In genomic region chr16:57447142-57447962, GRCh38 we compare ENCODE assay signal across 1 cellular context.
TF ChIP-seq lines count a peak whose summit lies in the region.

Gene CIAPIN1, minus strand, starts transcription at chr16:57447385. Its CDS starts 6,457 bp downstream, at chr16:57440928.
A gene with protein sequence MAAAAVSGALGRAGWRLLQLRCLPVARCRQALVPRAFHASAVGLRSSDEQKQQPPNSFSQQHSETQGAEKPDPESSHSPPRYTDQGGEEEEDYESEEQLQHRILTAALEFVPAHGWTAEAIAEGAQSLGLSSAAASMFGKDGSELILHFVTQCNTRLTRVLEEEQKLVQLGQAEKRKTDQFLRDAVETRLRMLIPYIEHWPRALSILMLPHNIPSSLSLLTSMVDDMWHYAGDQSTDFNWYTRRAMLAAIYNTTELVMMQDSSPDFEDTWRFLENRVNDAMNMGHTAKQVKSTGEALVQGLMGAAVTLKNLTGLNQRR (plus strand): TSS chr16:57447479. CDS start chr16:57447506, 27 bp downstream.

TF ChIP-seq in GM12878, 131 proteins besides CTCF, POLR2A, EP300 and RAD21 (continued from another document and continues in another):
- TF ChIP-seq, protein P1, sequence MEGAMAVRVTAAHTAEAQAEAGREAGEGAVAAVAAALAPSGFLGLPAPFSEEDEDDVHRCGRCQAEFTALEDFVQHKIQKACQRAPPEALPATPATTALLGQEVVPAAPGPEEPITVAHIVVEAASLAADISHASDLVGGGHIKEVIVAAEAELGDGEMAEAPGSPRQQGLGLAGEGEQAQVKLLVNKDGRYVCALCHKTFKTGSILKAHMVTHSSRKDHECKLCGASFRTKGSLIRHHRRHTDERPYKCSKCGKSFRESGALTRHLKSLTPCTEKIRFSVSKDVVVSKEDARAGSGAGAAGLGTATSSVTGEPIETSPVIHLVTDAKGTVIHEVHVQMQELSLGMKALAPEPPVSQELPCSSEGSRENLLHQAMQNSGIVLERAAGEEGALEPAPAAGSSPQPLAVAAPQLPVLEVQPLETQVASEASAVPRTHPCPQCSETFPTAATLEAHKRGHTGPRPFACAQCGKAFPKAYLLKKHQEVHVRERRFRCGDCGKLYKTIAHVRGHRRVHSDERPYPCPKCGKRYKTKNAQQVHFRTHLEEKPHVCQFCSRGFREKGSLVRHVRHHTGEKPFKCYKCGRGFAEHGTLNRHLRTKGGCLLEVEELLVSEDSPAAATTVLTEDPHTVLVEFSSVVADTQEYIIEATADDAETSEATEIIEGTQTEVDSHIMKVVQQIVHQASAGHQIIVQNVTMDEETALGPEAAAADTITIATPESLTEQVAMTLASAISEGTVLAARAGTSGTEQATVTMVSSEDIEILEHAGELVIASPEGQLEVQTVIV (IDR thresholded peaks at IDR 0.05; ENCODE audit: borderline replicate concordance, partially characterized antibody): peak; percentile 39
- TF ChIP-seq RELA (IDR thresholded peaks at IDR 0.05; ENCODE audit: borderline replicate concordance, partially characterized antibody): peak; percentile 55
- TF ChIP-seq SREBF1 (IDR thresholded peaks at IDR 0.05; ENCODE audit: low read length): no peak
- TF ChIP-seq HDAC6 (IDR thresholded peaks at IDR 0.05; ENCODE audit: unreplicated experiment): no peak
- TF ChIP-seq YBX1 (IDR thresholded peaks at IDR 0.05): no peak
- TF ChIP-seq IRF3 (IDR thresholded peaks at IDR 0.05): no peak
- TF ChIP-seq MLLT1 (IDR thresholded peaks at IDR 0.05): no peak
- peak; percentile 45; the same call in 1 of the 2 replicates for TF ChIP-seq BMI1 (IDR thresholded peaks at IDR 0.05; ENCODE audit: borderline replicate concordance)
- TF ChIP-seq SP1 (IDR thresholded peaks at IDR 0.05; ENCODE audit: low read depth, low read length): no peak
- TF ChIP-seq KLF5 (IDR thresholded peaks at IDR 0.05; ENCODE audit: partially characterized antibody): peak; percentile 73
- no peak for TF ChIP-seq ATF7 (IDR thresholded peaks at IDR 0.05; ENCODE audit: low read depth)
- 0 out of 2 replicates have a peak, but pooled peaks have one; percentile 67 for TF ChIP-seq ZNF687 (IDR thresholded peaks at IDR 0.05)
- TF ChIP-seq ZNF24 (IDR thresholded peaks at IDR 0.05): no peak
- 0 out of 2 replicates have a peak, but pooled peaks have one; percentile 21 for TF ChIP-seq NBN (IDR thresholded peaks at IDR 0.05)
- TF ChIP-seq TBL1XR1 (IDR thresholded peaks at IDR 0.05; ENCODE audit: low read depth, low read length): no peak
- TF ChIP-seq MYC (IDR thresholded peaks at IDR 0.05; ENCODE audit: insufficient read depth, insufficient read length, insufficient replicate concordance, low read length, severe bottlenecking): no peak
- TF ChIP-seq DPF2 (IDR thresholded peaks at IDR 0.05): peak; percentile 67
- TF ChIP-seq, protein P2, sequence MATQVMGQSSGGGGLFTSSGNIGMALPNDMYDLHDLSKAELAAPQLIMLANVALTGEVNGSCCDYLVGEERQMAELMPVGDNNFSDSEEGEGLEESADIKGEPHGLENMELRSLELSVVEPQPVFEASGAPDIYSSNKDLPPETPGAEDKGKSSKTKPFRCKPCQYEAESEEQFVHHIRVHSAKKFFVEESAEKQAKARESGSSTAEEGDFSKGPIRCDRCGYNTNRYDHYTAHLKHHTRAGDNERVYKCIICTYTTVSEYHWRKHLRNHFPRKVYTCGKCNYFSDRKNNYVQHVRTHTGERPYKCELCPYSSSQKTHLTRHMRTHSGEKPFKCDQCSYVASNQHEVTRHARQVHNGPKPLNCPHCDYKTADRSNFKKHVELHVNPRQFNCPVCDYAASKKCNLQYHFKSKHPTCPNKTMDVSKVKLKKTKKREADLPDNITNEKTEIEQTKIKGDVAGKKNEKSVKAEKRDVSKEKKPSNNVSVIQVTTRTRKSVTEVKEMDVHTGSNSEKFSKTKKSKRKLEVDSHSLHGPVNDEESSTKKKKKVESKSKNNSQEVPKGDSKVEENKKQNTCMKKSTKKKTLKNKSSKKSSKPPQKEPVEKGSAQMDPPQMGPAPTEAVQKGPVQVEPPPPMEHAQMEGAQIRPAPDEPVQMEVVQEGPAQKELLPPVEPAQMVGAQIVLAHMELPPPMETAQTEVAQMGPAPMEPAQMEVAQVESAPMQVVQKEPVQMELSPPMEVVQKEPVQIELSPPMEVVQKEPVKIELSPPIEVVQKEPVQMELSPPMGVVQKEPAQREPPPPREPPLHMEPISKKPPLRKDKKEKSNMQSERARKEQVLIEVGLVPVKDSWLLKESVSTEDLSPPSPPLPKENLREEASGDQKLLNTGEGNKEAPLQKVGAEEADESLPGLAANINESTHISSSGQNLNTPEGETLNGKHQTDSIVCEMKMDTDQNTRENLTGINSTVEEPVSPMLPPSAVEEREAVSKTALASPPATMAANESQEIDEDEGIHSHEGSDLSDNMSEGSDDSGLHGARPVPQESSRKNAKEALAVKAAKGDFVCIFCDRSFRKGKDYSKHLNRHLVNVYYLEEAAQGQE (IDR thresholded peaks at IDR 0.05; ENCODE audit: low read depth, low read length): 0 out of 2 replicates have a peak, but pooled peaks have one; percentile 17
- TF ChIP-seq, protein P3, sequence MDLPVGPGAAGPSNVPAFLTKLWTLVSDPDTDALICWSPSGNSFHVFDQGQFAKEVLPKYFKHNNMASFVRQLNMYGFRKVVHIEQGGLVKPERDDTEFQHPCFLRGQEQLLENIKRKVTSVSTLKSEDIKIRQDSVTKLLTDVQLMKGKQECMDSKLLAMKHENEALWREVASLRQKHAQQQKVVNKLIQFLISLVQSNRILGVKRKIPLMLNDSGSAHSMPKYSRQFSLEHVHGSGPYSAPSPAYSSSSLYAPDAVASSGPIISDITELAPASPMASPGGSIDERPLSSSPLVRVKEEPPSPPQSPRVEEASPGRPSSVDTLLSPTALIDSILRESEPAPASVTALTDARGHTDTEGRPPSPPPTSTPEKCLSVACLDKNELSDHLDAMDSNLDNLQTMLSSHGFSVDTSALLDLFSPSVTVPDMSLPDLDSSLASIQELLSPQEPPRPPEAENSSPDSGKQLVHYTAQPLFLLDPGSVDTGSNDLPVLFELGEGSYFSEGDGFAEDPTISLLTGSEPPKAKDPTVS (IDR thresholded peaks at IDR 0.05; ENCODE audit: low read depth, low read length): no peak
- TF ChIP-seq GATAD2B (conservative IDR thresholded peaks at IDR 0.05; ENCODE audit: low read depth): peak; percentile 80; the same call in 1 of the 2 replicates
- no peak for TF ChIP-seq TCF7 (IDR thresholded peaks at IDR 0.05; ENCODE audit: borderline replicate concordance)
- TF ChIP-seq ZSCAN29 (IDR thresholded peaks at IDR 0.05): no peak
- no peak for TF ChIP-seq SMC3 (IDR thresholded peaks at IDR 0.05; ENCODE audit: borderline replicate concordance, low read length)
- TF ChIP-seq STAT1 (conservative IDR thresholded peaks at IDR 0.05): no peak
- TF ChIP-seq BACH1 (IDR thresholded peaks at IDR 0.05; ENCODE audit: borderline replicate concordance): peak; percentile 66; the same call in 1 of the 2 replicates
- no peak for TF ChIP-seq BCLAF1 (IDR thresholded peaks at IDR 0.05)
- TF ChIP-seq IKZF2 (IDR thresholded peaks at IDR 0.05): 0 out of 4 replicates have a peak, but pooled peaks of 1 of the 2 experiments have one; percentile 32
- TF ChIP-seq GABPA (IDR thresholded peaks at IDR 0.05; ENCODE audit: low read depth): peak; percentile 77
- no peak for TF ChIP-seq SMAD1 (IDR thresholded peaks at IDR 0.05; ENCODE audit: low read depth, partially characterized antibody)
- TF ChIP-seq, protein P4, sequence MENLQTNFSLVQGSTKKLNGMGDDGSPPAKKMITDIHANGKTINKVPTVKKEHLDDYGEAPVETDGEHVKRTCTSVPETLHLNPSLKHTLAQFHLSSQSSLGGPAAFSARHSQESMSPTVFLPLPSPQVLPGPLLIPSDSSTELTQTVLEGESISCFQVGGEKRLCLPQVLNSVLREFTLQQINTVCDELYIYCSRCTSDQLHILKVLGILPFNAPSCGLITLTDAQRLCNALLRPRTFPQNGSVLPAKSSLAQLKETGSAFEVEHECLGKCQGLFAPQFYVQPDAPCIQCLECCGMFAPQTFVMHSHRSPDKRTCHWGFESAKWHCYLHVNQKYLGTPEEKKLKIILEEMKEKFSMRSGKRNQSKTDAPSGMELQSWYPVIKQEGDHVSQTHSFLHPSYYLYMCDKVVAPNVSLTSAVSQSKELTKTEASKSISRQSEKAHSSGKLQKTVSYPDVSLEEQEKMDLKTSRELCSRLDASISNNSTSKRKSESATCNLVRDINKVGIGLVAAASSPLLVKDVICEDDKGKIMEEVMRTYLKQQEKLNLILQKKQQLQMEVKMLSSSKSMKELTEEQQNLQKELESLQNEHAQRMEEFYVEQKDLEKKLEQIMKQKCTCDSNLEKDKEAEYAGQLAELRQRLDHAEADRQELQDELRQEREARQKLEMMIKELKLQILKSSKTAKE (IDR thresholded peaks at IDR 0.05; ENCODE audit: low read depth, poor library complexity, severe bottlenecking): no peak
- peak; percentile 99 for TF ChIP-seq TAF1 (IDR thresholded peaks at IDR 0.05; ENCODE audit: borderline replicate concordance, low read depth, low read length)
- no peak for TF ChIP-seq CHD1 (IDR thresholded peaks at IDR 0.05; ENCODE audit: low read depth, low read length)
- peak; percentile 40; the same call in 1 of the 2 replicates for TF ChIP-seq SMARCA5 (IDR thresholded peaks at IDR 0.05)
- TF ChIP-seq SMAD5 (IDR thresholded peaks at IDR 0.05; ENCODE audit: low read depth): no peak; the same call in 1 of the 2 replicates
- TF ChIP-seq NFYA (IDR thresholded peaks at IDR 0.05; ENCODE audit: borderline replicate concordance, low read depth, low read length): no peak
- no peak for TF ChIP-seq HDAC2 (IDR thresholded peaks at IDR 0.05)
- peak; percentile 87 for TF ChIP-seq IRF5 (IDR thresholded peaks at IDR 0.05; ENCODE audit: borderline replicate concordance)
